9 cellular contexts compared by ENCODE assay signal in the genomic region with DNA sequence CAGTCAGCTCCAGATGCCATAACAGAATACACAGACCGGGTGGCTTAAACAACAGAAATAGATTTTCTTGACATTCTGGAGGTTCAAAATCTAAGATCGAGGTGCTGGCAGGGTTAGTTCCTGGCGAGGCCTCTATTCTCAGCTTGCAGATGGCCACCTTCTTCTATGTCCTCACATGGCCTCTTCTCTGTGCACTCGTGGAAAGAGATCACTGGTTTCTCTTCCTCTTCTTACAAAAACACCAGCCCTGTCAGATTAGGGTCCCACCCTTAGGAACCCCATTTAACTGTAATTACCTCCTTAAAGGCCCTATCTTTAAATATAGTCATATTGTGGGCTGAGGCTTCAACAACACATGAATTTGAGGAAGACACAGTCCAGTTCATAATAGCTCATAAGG. TPM values are rescaled to one million over a fixed set of nuclear protein-coding genes. Genes with fewer than 3 reads are reported as not detected.
DNase-seq lines count a peak whose midpoint lies in the region; ATAC-seq and TF ChIP-seq lines count a peak whose summit lies in the region.
"Had no signal": no experiment of that assay in that cellular context is flagged by ENCODE, and none has a peak within 500 bp of the region (broad histone marks: within the 10 kb centered on the region; RNA-seq: fewer than 3 reads in every experiment).

No MANE protein-coding gene starts in this region.

- H3K27ac ChIP-seq in spleen: peak overlapping the region in 6 of 8 donors; percentile 10 to 79 (median 64)

- H3K27me3 ChIP-seq in spleen (replicated peaks in 1 of 7): no peaks in the 10 kb centered on the region

- H3K4me3 ChIP-seq in spleen: no peak overlapping the region

- TF ChIP-seq CTCF in spleen (IDR thresholded peaks at IDR 0.05 in 8 of 11, conservative IDR thresholded peaks at IDR 0.05 in 3 of 11): no peak

- intact Hi-C loops in spleen (cut with DNase I; ENCODE audit: low total_unique reads): no loop called here

- H3K36me3 ChIP-seq in spleen: no peaks in the 10 kb centered on the region

- peaks cover 23 to 86% (median 62%) of the 10 kb centered on the region in 6 donors for H3K4me1 ChIP-seq in spleen

- peak; percentile 64 for ATAC-seq in GM19395 (IDR thresholded peaks at IDR 0.05; ENCODE audit: unreplicated experiment)
- peak; percentile 30 for ATAC-seq in HG02981 (IDR thresholded peaks at IDR 0.05; ENCODE audit: unreplicated experiment)

- no peaks in the 10 kb centered on the region for H3K9me3 ChIP-seq in spleen

- 45 to 66% (median 60%) methylated on average over 4 of the region's 4 CpGs for WGBS in spleen, 5 donors

- TF ChIP-seq POLR2A in spleen (IDR thresholded peaks at IDR 0.05): no peak

- DNase-seq in OCI-M1 (lab: John Stamatoyannopoulos, UW) (peak; percentile 29), spleen (no peak), NCI-H82 (lab: John Stamatoyannopoulos, UW) (no peak), cortex of kidney (lab: John Stamatoyannopoulos, UW) (no peak), DMS114 treated with DMSO at 0.1 percent for 48 hours (lab: John Stamatoyannopoulos, UW; ENCODE audit: unreplicated experiment) (no peak)
- no peak for DNase-seq in effector CD8-positive, alpha-beta T cell (lab: John Stamatoyannopoulos, UW)
- DNase-seq: NCI-H524 treated with DMSO at 0.1 percent for 48 hours had no signal

RNA-seq across cellular contexts. Expression of gene CREB1, which starts 27.0 kb away (rescaled TPM):
- 10 to 100 TPM; 70.2 to 94.7 (median 83.9) TPM for total RNA-seq in spleen
- polyA plus RNA-seq in spleen: 1 to 10 TPM; 8.4 to 9.8 (median 8.6) TPM
